ENCODE assay signal across 24 cellular contexts in the genomic region with DNA sequence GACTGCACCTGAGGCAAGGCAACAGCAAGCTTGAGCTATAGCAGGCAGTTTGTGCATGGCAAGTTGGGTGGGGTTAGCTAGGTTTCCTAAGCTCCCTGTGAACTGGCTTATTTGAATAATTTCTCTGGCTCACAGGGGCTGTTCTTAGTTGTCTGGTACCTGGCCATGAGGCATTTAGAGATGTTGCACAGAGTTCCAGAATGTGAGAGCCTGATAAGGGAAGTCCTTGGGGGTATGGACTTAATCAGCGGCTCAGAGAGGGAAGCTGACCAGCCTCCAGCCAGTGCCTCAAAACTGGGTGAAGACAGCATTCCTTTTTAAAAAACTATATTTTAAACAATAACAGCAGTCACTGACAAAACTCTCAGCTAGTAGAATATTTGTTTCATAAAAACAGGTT.
"Had no signal": no experiment of that assay in that cellular context is flagged by ENCODE, and none has a peak within 500 bp of the region (broad histone marks: within the 10 kb centered on the region; RNA-seq: fewer than 3 reads in every experiment).

No MANE protein-coding gene starts in this region.

- DNase-seq: cortex of kidney; effector CD8-positive, alpha-beta T cell; effector memory CD8-positive, alpha-beta T cell; endodermal cell; erythroblast; foreskin keratinocyte; glutamatergic neuron; heart right ventricle; hippocampal formation; left cardiac atrium; left lung; left ventricle myocardium superior; lower lobe of right lung; mesenchymal stem cell; mucosa of descending colon; naive B cell; naive thymus-derived CD8-positive, alpha-beta T cell had no signal

- H3K4me3 ChIP-seq: gastroesophageal sphincter, heart right ventricle, left lung, lower lobe of right lung, mucosa of descending colon had no signal

- H3K9me3 ChIP-seq: lower lobe of right lung, mucosa of descending colon had no signal

- H3K27me3 ChIP-seq: foreskin keratinocyte, gastroesophageal sphincter, heart right ventricle, left lung had no signal

- ATAC-seq: effector memory CD8-positive, alpha-beta T cell; esophagus mucosa; foreskin keratinocyte; gastroesophageal sphincter; heart right ventricle; left cardiac atrium; left lung; left ventricle myocardium superior; lower lobe of right lung; mucosa of descending colon; naive thymus-derived CD8-positive, alpha-beta T cell had no signal

- H3K36me3 ChIP-seq: gastroesophageal sphincter, heart right ventricle, left lung, lower lobe of right lung had no signal

- FAIRE-seq: endometrium, frontal cortex, islet of Langerhans, keratinocyte had no signal

- H3K27ac ChIP-seq: epithelial cell of prostate, foreskin keratinocyte, gastroesophageal sphincter, heart right ventricle, left lung, lower lobe of right lung had no signal

- H3K4me1 ChIP-seq: foreskin keratinocyte, left lung, lower lobe of right lung had no signal
